8 cellular contexts compared by ENCODE assay signal in genomic region chr3:122793568-122794416, GRCh38. TPM values are rescaled to one million over a fixed set of nuclear protein-coding genes. Genes with fewer than 3 reads are reported as not detected.
DNase-seq lines count a peak whose midpoint lies in the region; ATAC-seq lines count a peak whose summit lies in the region.

Gene HSPBAP1, minus strand, starts transcription at chr3:122793831. Its CDS starts 151 bp downstream, at chr3:122793680.

- DNase-seq in T-helper 9 cell = peak; percentile 85
- DNase-seq in cerebellum (ENCODE audit: low spot score) = peak; percentile 89
- peak; percentile 97 for DNase-seq in left kidney (ENCODE audit: low read depth, low spot score)
- peak; percentile 82 for DNase-seq in stimulated activated CD4-positive, alpha-beta T cell treated with anti-CD3 and anti-CD28 coated beads, Interleukin-2, amount 100 ng/mL, for 4 hours (ENCODE audit: low read depth)
- no peak for DNase-seq in hippocampal formation (lab: John Stamatoyannopoulos, UW)
- no peak for DNase-seq in OCI-M2 (lab: John Stamatoyannopoulos, UW; ENCODE audit: unreplicated experiment)

- ATAC-seq in GM18870 (IDR thresholded peaks at IDR 0.05; ENCODE audit: unreplicated experiment) = peak; percentile 63
- ATAC-seq in HG03108 (IDR thresholded peaks at IDR 0.05; ENCODE audit: unreplicated experiment) = peak; percentile 50

RNA-seq across cellular contexts. Expression of gene HSPBAP1, which starts in this region (rescaled TPM):
- total RNA-seq in cerebellum = 9.3 TPM

Comparison
In these comparisons a context has a peak if more than half of its experiments do, and no peak if none do; other contexts are left out.
1. DNase-seq: peak in T-helper 9 cell (single experiment), cerebellum (single experiment), left kidney (single experiment) and stimulated activated CD4-positive, alpha-beta T cell treated with anti-CD3 and anti-CD28 coated beads, Interleukin-2, amount 100 ng/mL, for 4 hours (single experiment); none in hippocampal formation (0 of 2) and OCI-M2 (single experiment).